Comparison of ENCODE assay signal across 1 cellular context in the genomic region with DNA sequence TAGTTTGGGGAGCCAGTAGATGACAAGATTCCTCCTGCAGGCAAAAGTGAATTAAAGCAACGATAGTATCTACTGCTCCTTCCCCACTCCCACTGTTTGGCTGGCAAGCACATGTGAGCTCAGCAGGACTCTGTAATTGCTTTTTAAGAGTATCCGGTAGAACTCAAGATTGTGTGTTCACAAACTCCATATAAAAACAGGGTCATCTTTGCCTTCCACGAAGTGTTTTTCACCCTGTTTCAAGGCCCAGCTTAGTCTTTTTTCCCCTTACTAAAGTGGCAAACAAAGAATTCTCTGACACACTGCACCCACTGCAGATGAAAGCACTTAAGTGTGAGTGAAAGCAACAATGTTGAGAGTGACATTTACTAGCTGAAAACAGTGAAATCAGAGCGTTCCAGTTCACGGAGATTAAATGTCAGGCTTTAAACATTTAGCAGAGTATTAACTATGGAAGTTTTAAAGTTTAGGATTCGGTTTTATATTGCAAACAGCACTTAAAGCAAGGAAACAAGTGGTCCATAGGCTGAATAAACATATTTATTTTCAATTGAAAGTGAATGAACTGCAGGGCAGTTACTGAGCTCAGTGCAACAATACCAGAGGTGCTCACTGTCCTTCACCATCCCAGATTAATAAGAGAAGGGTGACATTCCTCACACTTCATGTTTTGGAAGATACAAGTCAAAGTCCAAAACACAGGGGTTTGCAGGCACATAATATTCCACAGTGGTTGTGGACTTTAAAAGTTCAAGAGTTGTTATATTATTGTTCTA.
A peak's percentile ranks its signal among the peaks of the same experiment; 100 is the strongest.
TF ChIP-seq lines count a peak whose summit lies in the region.

No MANE protein-coding gene starts in this region.

TF ChIP-seq in HEK293, 187 proteins besides CTCF, POLR2A, EP300 and RAD21 (continued from another document and continues in another):
- TF ChIP-seq ZNF169 (tag by site-specific recombination; IDR thresholded peaks at IDR 0.05) (no peak), ZNF76 (tag by site-specific recombination; IDR thresholded peaks at IDR 0.05; ENCODE audit: borderline replicate concordance, low read depth) (no peak), ZNF776 (tag by site-specific recombination; IDR thresholded peaks at IDR 0.05; ENCODE audit: borderline replicate concordance) (no peak), OSR2 (tag by site-specific recombination; IDR thresholded peaks at IDR 0.05) (peak; percentile 85), ZNF501 (tag by site-specific recombination; IDR thresholded peaks at IDR 0.05) (no peak), SALL2 (tag by site-specific recombination; IDR thresholded peaks at IDR 0.05; ENCODE audit: borderline replicate concordance) (no peak), WT1 (tag by site-specific recombination; IDR thresholded peaks at IDR 0.05) (no peak), ZNF585B (tag by site-specific recombination; IDR thresholded peaks at IDR 0.05) (no peak), ZSCAN23 (tag by site-specific recombination; IDR thresholded peaks at IDR 0.05) (no peak), ZEB2 (tag by site-specific recombination; IDR thresholded peaks at IDR 0.05) (no peak), ZNF211 (tag by site-specific recombination; IDR thresholded peaks at IDR 0.05; ENCODE audit: low read depth) (no peak), TCF7L2 (IDR thresholded peaks at IDR 0.05; ENCODE audit: borderline replicate concordance, low read depth, low read length) (no peak), ZBTB48 (tag by site-specific recombination; IDR thresholded peaks at IDR 0.05) (no peak), YY1 (tag by site-specific recombination; IDR thresholded peaks at IDR 0.05) (no peak), ZNF521 (tag by site-specific recombination; IDR thresholded peaks at IDR 0.05) (no peak), ZNF121 (tag by site-specific recombination; IDR thresholded peaks at IDR 0.05) (no peak), ZBTB17 (tag by site-specific recombination; IDR thresholded peaks at IDR 0.05) (no peak), ZNF785 (tag by site-specific recombination; IDR thresholded peaks at IDR 0.05) (no peak), SP2 (tag by site-specific recombination; IDR thresholded peaks at IDR 0.05) (no peak), ZNF354C (tag by site-specific recombination; IDR thresholded peaks at IDR 0.05; ENCODE audit: borderline replicate concordance, low read depth) (no peak), ZNF184 (tag by site-specific recombination; IDR thresholded peaks at IDR 0.05) (peak; percentile 24; the same call in 1 of the 2 replicates), ZNF423 (tag by site-specific recombination; IDR thresholded peaks at IDR 0.05) (peak; percentile 9; the same call in 1 of the 2 replicates), REPIN1 (tag by site-specific recombination; IDR thresholded peaks at IDR 0.05; ENCODE audit: low read depth) (no peak), SCRT2 (tag by site-specific recombination; IDR thresholded peaks at IDR 0.05) (peak; percentile 53; the same call in 1 of the 2 replicates), ZNF335 (tag by site-specific recombination; conservative IDR thresholded peaks at IDR 0.05) (no peak), ZNF426 (tag by site-specific recombination; IDR thresholded peaks at IDR 0.05) (no peak), ZNF473 (tag by site-specific recombination; IDR thresholded peaks at IDR 0.05) (no peak), ZNF174 (tag by site-specific recombination; IDR thresholded peaks at IDR 0.05) (no peak), OVOL3 (tag by site-specific recombination; IDR thresholded peaks at IDR 0.05) (no peak), ZFP3 (tag by site-specific recombination; IDR thresholded peaks at IDR 0.05; ENCODE audit: low read depth) (no peak), SETDB1 (IDR thresholded peaks at IDR 0.05; ENCODE audit: insufficient read length, low read length) (peak; percentile 15)
- TF ChIP-seq, protein P1, sequence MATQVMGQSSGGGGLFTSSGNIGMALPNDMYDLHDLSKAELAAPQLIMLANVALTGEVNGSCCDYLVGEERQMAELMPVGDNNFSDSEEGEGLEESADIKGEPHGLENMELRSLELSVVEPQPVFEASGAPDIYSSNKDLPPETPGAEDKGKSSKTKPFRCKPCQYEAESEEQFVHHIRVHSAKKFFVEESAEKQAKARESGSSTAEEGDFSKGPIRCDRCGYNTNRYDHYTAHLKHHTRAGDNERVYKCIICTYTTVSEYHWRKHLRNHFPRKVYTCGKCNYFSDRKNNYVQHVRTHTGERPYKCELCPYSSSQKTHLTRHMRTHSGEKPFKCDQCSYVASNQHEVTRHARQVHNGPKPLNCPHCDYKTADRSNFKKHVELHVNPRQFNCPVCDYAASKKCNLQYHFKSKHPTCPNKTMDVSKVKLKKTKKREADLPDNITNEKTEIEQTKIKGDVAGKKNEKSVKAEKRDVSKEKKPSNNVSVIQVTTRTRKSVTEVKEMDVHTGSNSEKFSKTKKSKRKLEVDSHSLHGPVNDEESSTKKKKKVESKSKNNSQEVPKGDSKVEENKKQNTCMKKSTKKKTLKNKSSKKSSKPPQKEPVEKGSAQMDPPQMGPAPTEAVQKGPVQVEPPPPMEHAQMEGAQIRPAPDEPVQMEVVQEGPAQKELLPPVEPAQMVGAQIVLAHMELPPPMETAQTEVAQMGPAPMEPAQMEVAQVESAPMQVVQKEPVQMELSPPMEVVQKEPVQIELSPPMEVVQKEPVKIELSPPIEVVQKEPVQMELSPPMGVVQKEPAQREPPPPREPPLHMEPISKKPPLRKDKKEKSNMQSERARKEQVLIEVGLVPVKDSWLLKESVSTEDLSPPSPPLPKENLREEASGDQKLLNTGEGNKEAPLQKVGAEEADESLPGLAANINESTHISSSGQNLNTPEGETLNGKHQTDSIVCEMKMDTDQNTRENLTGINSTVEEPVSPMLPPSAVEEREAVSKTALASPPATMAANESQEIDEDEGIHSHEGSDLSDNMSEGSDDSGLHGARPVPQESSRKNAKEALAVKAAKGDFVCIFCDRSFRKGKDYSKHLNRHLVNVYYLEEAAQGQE (tag by site-specific recombination; IDR thresholded peaks at IDR 0.05), result no peak
- TF ChIP-seq, protein P2, sequence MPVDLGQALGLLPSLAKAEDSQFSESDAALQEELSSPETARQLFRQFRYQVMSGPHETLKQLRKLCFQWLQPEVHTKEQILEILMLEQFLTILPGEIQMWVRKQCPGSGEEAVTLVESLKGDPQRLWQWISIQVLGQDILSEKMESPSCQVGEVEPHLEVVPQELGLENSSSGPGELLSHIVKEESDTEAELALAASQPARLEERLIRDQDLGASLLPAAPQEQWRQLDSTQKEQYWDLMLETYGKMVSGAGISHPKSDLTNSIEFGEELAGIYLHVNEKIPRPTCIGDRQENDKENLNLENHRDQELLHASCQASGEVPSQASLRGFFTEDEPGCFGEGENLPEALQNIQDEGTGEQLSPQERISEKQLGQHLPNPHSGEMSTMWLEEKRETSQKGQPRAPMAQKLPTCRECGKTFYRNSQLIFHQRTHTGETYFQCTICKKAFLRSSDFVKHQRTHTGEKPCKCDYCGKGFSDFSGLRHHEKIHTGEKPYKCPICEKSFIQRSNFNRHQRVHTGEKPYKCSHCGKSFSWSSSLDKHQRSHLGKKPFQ (tag by site-specific recombination; IDR thresholded peaks at IDR 0.05), result peak; percentile 39; the same call in 1 of the 2 replicates
- TF ChIP-seq, protein P3, sequence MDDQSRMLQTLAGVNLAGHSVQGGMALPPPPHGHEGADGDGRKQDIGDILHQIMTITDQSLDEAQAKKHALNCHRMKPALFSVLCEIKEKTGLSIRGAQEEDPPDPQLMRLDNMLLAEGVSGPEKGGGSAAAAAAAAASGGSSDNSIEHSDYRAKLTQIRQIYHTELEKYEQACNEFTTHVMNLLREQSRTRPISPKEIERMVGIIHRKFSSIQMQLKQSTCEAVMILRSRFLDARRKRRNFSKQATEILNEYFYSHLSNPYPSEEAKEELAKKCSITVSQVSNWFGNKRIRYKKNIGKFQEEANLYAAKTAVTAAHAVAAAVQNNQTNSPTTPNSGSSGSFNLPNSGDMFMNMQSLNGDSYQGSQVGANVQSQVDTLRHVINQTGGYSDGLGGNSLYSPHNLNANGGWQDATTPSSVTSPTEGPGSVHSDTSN (CRISPR knock-in tag; IDR thresholded peaks at IDR 0.05), result no peak
- TF ChIP-seq, protein P4, sequence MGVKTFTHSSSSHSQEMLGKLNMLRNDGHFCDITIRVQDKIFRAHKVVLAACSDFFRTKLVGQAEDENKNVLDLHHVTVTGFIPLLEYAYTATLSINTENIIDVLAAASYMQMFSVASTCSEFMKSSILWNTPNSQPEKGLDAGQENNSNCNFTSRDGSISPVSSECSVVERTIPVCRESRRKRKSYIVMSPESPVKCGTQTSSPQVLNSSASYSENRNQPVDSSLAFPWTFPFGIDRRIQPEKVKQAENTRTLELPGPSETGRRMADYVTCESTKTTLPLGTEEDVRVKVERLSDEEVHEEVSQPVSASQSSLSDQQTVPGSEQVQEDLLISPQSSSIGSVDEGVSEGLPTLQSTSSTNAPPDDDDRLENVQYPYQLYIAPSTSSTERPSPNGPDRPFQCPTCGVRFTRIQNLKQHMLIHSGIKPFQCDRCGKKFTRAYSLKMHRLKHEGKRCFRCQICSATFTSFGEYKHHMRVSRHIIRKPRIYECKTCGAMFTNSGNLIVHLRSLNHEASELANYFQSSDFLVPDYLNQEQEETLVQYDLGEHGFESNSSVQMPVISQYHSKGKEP (tag by site-specific recombination; IDR thresholded peaks at IDR 0.05), result 0 out of 2 replicates have a peak, but pooled peaks have one; percentile 13
- TF ChIP-seq, protein P5, sequence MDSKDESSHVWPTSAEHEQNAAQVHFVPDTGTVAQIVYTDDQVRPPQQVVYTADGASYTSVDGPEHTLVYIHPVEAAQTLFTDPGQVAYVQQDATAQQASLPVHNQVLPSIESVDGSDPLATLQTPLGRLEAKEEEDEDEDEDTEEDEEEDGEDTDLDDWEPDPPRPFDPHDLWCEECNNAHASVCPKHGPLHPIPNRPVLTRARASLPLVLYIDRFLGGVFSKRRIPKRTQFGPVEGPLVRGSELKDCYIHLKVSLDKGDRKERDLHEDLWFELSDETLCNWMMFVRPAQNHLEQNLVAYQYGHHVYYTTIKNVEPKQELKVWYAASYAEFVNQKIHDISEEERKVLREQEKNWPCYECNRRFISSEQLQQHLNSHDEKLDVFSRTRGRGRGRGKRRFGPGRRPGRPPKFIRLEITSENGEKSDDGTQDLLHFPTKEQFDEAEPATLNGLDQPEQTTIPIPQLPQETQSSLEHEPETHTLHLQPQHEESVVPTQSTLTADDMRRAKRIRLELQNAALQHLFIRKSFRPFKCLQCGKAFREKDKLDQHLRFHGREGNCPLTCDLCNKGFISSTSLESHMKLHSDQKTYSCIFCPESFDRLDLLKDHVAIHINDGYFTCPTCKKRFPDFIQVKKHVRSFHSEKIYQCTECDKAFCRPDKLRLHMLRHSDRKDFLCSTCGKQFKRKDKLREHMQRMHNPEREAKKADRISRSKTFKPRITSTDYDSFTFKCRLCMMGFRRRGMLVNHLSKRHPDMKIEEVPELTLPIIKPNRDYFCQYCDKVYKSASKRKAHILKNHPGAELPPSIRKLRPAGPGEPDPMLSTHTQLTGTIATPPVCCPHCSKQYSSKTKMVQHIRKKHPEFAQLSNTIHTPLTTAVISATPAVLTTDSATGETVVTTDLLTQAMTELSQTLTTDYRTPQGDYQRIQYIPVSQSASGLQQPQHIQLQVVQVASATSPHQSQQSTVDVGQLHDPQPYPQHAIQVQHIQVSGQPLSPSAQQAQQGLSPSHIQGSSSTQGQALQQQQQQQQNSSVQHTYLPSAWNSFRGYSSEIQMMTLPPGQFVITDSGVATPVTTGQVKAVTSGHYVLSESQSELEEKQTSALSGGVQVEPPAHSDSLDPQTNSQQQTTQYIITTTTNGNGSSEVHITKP (tag by site-specific recombination; IDR thresholded peaks at IDR 0.05), result no peak
- TF ChIP-seq, protein P6, sequence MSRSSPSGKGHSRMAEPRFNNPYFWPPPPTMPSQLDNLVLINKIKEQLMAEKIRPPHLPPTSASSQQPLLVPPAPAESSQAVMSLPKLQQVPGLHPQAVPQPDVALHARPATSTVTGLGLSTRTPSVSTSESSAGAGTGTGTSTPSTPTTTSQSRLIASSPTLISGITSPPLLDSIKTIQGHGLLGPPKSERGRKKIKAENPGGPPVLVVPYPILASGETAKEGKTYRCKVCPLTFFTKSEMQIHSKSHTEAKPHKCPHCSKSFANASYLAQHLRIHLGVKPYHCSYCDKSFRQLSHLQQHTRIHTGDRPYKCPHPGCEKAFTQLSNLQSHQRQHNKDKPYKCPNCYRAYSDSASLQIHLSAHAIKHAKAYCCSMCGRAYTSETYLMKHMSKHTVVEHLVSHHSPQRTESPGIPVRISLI (tag by site-specific recombination; IDR thresholded peaks at IDR 0.05), result no peak
- TF ChIP-seq, protein P7, sequence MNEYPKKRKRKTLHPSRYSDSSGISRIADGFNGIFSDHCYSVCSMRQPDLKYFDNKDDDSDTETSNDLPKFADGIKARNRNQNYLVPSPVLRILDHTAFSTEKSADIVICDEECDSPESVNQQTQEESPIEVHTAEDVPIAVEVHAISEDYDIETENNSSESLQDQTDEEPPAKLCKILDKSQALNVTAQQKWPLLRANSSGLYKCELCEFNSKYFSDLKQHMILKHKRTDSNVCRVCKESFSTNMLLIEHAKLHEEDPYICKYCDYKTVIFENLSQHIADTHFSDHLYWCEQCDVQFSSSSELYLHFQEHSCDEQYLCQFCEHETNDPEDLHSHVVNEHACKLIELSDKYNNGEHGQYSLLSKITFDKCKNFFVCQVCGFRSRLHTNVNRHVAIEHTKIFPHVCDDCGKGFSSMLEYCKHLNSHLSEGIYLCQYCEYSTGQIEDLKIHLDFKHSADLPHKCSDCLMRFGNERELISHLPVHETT (tag by site-specific recombination; IDR thresholded peaks at IDR 0.05), result no peak
